12 cellular contexts compared by ENCODE assay signal in the genomic region with DNA sequence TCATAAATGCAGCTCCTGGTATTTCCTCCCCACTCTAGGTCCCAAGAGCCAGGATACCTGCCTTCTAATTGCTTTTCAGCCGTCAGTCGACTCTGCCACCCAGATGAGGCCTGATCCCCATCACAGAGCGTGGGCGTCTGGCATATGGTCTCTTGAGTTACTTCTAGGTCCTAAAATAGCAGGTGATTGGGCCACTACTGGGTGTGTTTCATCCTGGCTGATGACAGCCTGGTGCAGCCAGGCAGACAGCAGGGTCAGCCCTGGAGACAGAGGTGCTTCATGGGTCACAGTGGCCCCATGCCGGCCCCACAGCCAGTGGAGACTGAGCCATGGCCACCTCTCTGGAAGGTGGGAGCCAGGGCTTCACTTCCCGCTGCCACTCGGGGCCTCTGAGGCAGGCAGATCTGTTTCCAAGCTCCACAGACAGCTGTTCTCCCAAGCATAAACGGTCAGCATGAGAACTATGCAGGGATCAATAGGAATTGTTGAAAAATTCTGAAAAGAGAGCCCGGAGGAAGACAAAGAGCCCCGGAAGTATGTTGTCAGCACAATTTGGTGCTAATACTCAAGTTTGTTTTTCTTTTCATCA.
DNase-seq lines count a peak whose midpoint lies in the region; ATAC-seq and TF ChIP-seq lines count a peak whose summit lies in the region.
"Had no signal": no experiment of that assay in that cellular context is flagged by ENCODE, and none has a peak within 500 bp of the region (broad histone marks: within the 10 kb centered on the region; RNA-seq: fewer than 3 reads in every experiment).

No MANE protein-coding gene starts in this region.

- DNase-seq in BE2C (peak; percentile 38), SJCRH30 (peak in 1 of 2 experiments; percentile 69), cardiac septum (ENCODE audit: low spot score) (peak; percentile 85), psoas muscle (peak; percentile 77 to 84), MV-4-11 (lab: John Stamatoyannopoulos, UW) (no peak), middle frontal gyrus (ENCODE audit: extremely low spot score, low spot score) (no peak)
- no peak for DNase-seq in stimulated activated CD4-positive, alpha-beta T cell treated with anti-CD3 and anti-CD28 coated beads, Interleukin-15, amount 100 ng/mL, for 24 hours
- DNase-seq: activated naive CD8-positive, alpha-beta T cell treated with anti-CD3 and anti-CD28 coated beads, Interleukin-2, amount 10 ng/mL, durations not matched to agents 7 days and 5 days; islet precursor cell; NCI-H2081 treated with DMSO at 0.1 percent for 48 hours; small intestine had no signal

- intact Hi-C loops in cardiac septum (cut with DNase I): loop anchor here (5.0 kb wide), 1 partner anchor 98 kb away; no protein-coding TSS in a partner anchor
- intact Hi-C loops in psoas muscle (cut with DNase I): loop anchor here (5.0 kb wide), 3 partner anchors 43 to 93 kb away; a partner anchor contains a TSS

- ATAC-seq in psoas muscle: peak; percentile 87 to 90 (median 89)
- no peak for ATAC-seq in GM19397 (IDR thresholded peaks at IDR 0.05; ENCODE audit: unreplicated experiment)

- TF ChIP-seq CTCF in BE2C (IDR thresholded peaks at IDR 0.05; ENCODE audit: low read depth, low read length) (no peak), psoas muscle (IDR thresholded peaks at IDR 0.05) (no peak)

- H3K9me3 ChIP-seq in BE2C: no peaks in the 10 kb centered on the region
- no peaks in the 10 kb centered on the region for H3K9me3 ChIP-seq in SJCRH30 (replicated peaks)
- no peaks in the 10 kb centered on the region for H3K9me3 ChIP-seq in psoas muscle

- H3K4me3 ChIP-seq in BE2C (ENCODE audit: low read depth, low read length) (no peak overlapping the region), SJCRH30 (no peak overlapping the region), psoas muscle (peak overlapping the region; percentile 33)

- no peaks in the 10 kb centered on the region for H3K27me3 ChIP-seq in BE2C
- no peaks in the 10 kb centered on the region for H3K27me3 ChIP-seq in SJCRH30
- H3K27me3 ChIP-seq in psoas muscle (ENCODE audit: insufficient read depth in 3 of 3, low read length in 2 of 3): no peaks in the 10 kb centered on the region

- WGBS in psoas muscle, 3 donors: 19 to 25% (median 19%) methylated on average over 10 of the region's 10 CpGs

- H3K27ac ChIP-seq in SJCRH30 (peak overlapping the region; percentile 49), psoas muscle (peak overlapping the region; percentile 91)

- H3K36me3 ChIP-seq in BE2C (no peaks in the 10 kb centered on the region), SJCRH30 (peaks cover 5% of the 10 kb centered on the region; the same call in 1 of the 2 replicates), psoas muscle (ENCODE audit: insufficient read depth in 1 of 2, low read depth in 1 of 2) (no peaks in the 10 kb centered on the region)

- H3K4me1 ChIP-seq in BE2C: peaks cover 20% of the 10 kb centered on the region
- peaks cover 20% of the 10 kb centered on the region for H3K4me1 ChIP-seq in SJCRH30
- peaks cover 59% of the 10 kb centered on the region for H3K4me1 ChIP-seq in psoas muscle

Comparison
In these comparisons a context has a peak if more than half of its experiments do, and no peak if none do; other contexts are left out.
1. DNase-seq: peak in BE2C (single experiment), cardiac septum (single experiment) and psoas muscle (2 of 2); none in stimulated activated CD4-positive, alpha-beta T cell treated with anti-CD3 and anti-CD28 coated beads, Interleukin-15, amount 100 ng/mL, for 24 hours (single experiment), MV-4-11 (single experiment) and middle frontal gyrus (single experiment).